In the genomic region with DNA sequence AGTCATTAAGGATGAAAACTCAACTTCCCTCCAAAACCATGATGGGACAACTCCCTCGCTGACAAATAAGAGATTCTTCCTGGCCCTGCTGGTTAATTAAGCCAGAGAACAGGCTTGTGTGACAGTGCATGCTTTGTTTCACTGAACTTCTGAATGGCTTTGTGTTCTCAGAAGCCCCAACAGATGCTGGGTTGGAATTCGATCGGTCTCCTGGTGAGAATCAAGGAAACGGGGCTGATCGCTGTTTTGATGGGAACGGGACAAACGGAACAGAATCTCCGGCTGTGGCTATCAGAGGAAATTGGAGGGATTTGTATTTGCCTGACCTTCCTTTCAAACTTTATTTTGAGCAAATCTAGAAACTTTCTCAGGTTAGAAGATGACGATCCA, we compare ENCODE assay signal across 10 cellular contexts. TPM values are rescaled to one million over a fixed set of nuclear protein-coding genes. Genes with fewer than 3 reads are reported as not detected.
A peak's percentile ranks its signal among the peaks of the same experiment; 100 is the strongest.
DNase-seq lines count a peak whose midpoint lies in the region; ATAC-seq and TF ChIP-seq lines count a peak whose summit lies in the region.
"Had no signal": no experiment of that assay in that cellular context is flagged by ENCODE, and none has a peak within 500 bp of the region (broad histone marks: within the 10 kb centered on the region; RNA-seq: fewer than 3 reads in every experiment).

No MANE protein-coding gene starts in this region.

- peaks cover 7% of the 10 kb centered on the region for H3K36me3 Mint-ChIP-seq in natural killer cell treated with Interleukin-12 subunit alpha and Interleukin-12 subunit beta and Interleukin-15 and Interleukin-18, amount 100 ng/mL, for 72 hours

- DNase-seq in ELF-1 (ENCODE audit: low read depth, low spot score): peak; percentile 78
- DNase-seq in amygdala (lab: John Stamatoyannopoulos, UW): peak in 43 of 56 donors; percentile 15 to 79 (median 46)
- DNase-seq in hypothalamus (lab: John Stamatoyannopoulos, UW): peak in 27 of 51 donors; percentile 12 to 87 (median 42)
- no peak for DNase-seq in sigmoid colon
- DNase-seq in natural killer cell treated with Interleukin-12 subunit alpha and Interleukin-12 subunit beta and Interleukin-15 and Interleukin-18, amount 100 ng/mL, for 72 hours (ENCODE audit: low spot score): no peak
- no peak for DNase-seq in NCI-H1417 (lab: John Stamatoyannopoulos, UW)
- DNase-seq in CD1c-positive myeloid dendritic cell (ENCODE audit: extremely low spot score): no peak
- DNase-seq: NCI-H526 treated with DMSO at 0.1 percent for 48 hours had no signal

- H3K27ac Mint-ChIP-seq in natural killer cell treated with Interleukin-12 subunit alpha and Interleukin-12 subunit beta and Interleukin-15 and Interleukin-18, amount 100 ng/mL, for 72 hours: no peak overlapping the region

- peak overlapping the region; percentile 69 to 81 (median 72) for H3K27ac ChIP-seq in sigmoid colon

- TF ChIP-seq POLR2A in sigmoid colon (IDR thresholded peaks at IDR 0.05): no peak

- H3K27me3 ChIP-seq in sigmoid colon: no peaks in the 10 kb centered on the region

- H3K4me3 ChIP-seq in sigmoid colon: no peak overlapping the region
- H3K4me3 ChIP-seq: lung had no signal

- ATAC-seq in HG03196 (IDR thresholded peaks at IDR 0.05; ENCODE audit: unreplicated experiment): no peak
- ATAC-seq in natural killer cell treated with Interleukin-12 subunit alpha and Interleukin-12 subunit beta and Interleukin-15 and Interleukin-18, amount 100 ng/mL, for 72 hours: no peak

- no peak for TF ChIP-seq CTCF in sigmoid colon (IDR thresholded peaks at IDR 0.05)

- H3K27me3 Mint-ChIP-seq in natural killer cell treated with Interleukin-12 subunit alpha and Interleukin-12 subunit beta and Interleukin-15 and Interleukin-18, amount 100 ng/mL, for 72 hours: no peaks in the 10 kb centered on the region

- peaks cover 9 to 10% of the 10 kb centered on the region in 2 donors for H3K4me1 Mint-ChIP-seq in natural killer cell treated with Interleukin-12 subunit alpha and Interleukin-12 subunit beta and Interleukin-15 and Interleukin-18, amount 100 ng/mL, for 72 hours (ENCODE audit: low read depth in 2 of 2)

- no peaks in the 10 kb centered on the region for H3K9me3 ChIP-seq in sigmoid colon

- intact Hi-C loops in sigmoid colon (cut with DNase I): no loop called here

- H3K4me1 ChIP-seq in sigmoid colon: peaks cover 0 to 81% (median 61%) of the 10 kb centered on the region in 4 donors

- 15 to 63% methylated on average over 9 of the region's 9 CpGs for WGBS in sigmoid colon, 2 donors

- H3K36me3 ChIP-seq in sigmoid colon: peaks cover 0 to 38% (median 11%) of the 10 kb centered on the region in 4 donors

- TF ChIP-seq EP300 in sigmoid colon (IDR thresholded peaks at IDR 0.05): no peak

- H3K4me3 Mint-ChIP-seq in natural killer cell treated with Interleukin-12 subunit alpha and Interleukin-12 subunit beta and Interleukin-15 and Interleukin-18, amount 100 ng/mL, for 72 hours: no peak overlapping the region

- H3K9me3 Mint-ChIP-seq in natural killer cell treated with Interleukin-12 subunit alpha and Interleukin-12 subunit beta and Interleukin-15 and Interleukin-18, amount 100 ng/mL, for 72 hours: no peaks in the 10 kb centered on the region

RNA-seq across cellular contexts. Expression of a gene that starts 43.8 kb away (rescaled TPM):
- total RNA-seq in sigmoid colon: 10 to 100 TPM; 20.1 to 27.8 (median 25.1) TPM
- 10 to 100 TPM in 2 of 3 donors, 1 to 10 TPM in 1; 8.3 to 20.4 (median 13.2) TPM for polyA plus RNA-seq in sigmoid colon
- 10 to 100 TPM; 15.6 to 32.1 TPM for total RNA-seq in natural killer cell treated with Interleukin-12 subunit alpha and Interleukin-12 subunit beta and Interleukin-15 and Interleukin-18, amount 100 ng/mL, for 72 hours

Comparison
In these comparisons a context has a peak if more than half of its experiments do, and no peak if none do; other contexts are left out.
1. DNase-seq: peak in ELF-1 (single experiment), amygdala (43 of 56) and hypothalamus (27 of 51); none in sigmoid colon (single experiment), natural killer cell treated with Interleukin-12 subunit alpha and Interleukin-12 subunit beta and Interleukin-15 and Interleukin-18, amount 100 ng/mL, for 72 hours (single experiment), NCI-H1417 (0 of 3) and CD1c-positive myeloid dendritic cell (single experiment).